Comparison of ENCODE assay signal across 8 cellular contexts in the genomic region with DNA sequence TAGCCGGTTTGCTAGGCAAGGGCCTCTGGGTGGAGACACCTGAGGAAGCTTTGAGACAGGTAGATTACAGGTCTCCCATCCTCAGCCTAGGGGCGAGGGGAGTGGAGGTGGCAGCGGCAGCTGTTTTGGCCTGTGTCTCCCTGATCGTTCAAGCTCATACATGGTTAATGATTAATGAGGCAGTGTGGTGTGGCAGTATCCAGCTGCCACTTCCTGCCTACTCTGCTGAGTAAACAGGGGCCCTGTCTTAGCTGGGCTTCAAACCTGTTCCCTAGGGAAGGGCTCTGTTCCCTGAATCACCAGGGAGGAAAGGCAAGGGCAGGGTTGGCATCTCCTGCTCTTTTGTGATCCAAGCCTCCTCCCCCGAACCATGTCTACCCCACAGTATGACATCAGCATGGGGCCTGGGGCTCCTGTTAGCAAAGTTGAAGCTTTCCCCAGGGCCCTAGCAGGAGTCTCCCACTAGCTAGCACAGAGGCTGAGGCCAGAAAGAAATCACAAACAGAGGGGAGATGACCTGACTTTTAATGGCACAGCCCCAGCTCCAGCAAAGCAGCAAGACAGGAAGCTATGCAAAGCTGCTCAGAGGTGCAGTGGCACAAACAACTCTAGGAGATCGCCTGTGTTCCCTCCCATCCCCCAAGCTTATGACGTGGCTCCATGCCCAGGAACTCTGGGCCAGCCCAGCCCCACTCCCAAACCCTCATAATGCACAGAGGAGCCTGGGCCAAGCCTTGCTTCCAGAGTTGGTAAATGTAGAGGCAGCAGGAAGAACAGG. TPM values are rescaled to one million over a fixed set of nuclear protein-coding genes. Genes with fewer than 3 reads are reported as not detected.
DNase-seq lines count a peak whose midpoint lies in the region; ATAC-seq and TF ChIP-seq lines count a peak whose summit lies in the region.

No MANE protein-coding gene starts in this region.

- no peak for TF ChIP-seq CTCF in epithelial cell of proximal tubule (conservative IDR thresholded peaks at IDR 0.05; ENCODE audit: low read depth, low read length)

- H3K9me3 ChIP-seq in mucosa of rectum (ENCODE audit: control insufficient read depth in 2 of 2, low read length in 2 of 2): no peaks in the 10 kb centered on the region

- no peaks in the 10 kb centered on the region for H3K27me3 ChIP-seq in mucosa of rectum (ENCODE audit: control insufficient read depth in 2 of 2, insufficient read depth in 2 of 2, low read length in 2 of 2)

- DNase-seq in activated T-cell treated with anti-CD3 and anti-CD28 coated beads, Interleukin-2, amount 50 U/mL, for 1 hour: peak; percentile 63
- DNase-seq in activated T-cell treated with anti-CD3 and anti-CD28 coated beads for 4 hours (no peak), NCI-H2171 (lab: John Stamatoyannopoulos, UW) (peak; percentile 91), epithelial cell of proximal tubule (ENCODE audit: low read depth) (peak; percentile 83), ureter (ENCODE audit: low spot score) (peak; percentile 90)
- DNase-seq in activated CD4-positive, alpha-beta T cell treated with anti-CD3 and anti-CD28 coated beads, Interleukin-2, amount 50 U/mL, for 1 hour: peak; percentile 56

- peaks cover 17 to 32% of the 10 kb centered on the region in 2 donors for H3K36me3 ChIP-seq in mucosa of rectum (ENCODE audit: control insufficient read depth in 2 of 2, insufficient read depth in 2 of 2, low read length in 2 of 2)

- peak; percentile 43 for ATAC-seq in HG02840 (IDR thresholded peaks at IDR 0.05; ENCODE audit: low FRiP score, unreplicated experiment)

- H3K9ac ChIP-seq in mucosa of rectum (ENCODE audit: low read depth in 1 of 2, low read length in 2 of 2): peak overlapping the region; percentile 78 to 79

- H3K4me3 ChIP-seq in epithelial cell of proximal tubule (ENCODE audit: low read depth, low read length) (peak overlapping the region; percentile 32), mucosa of rectum (ENCODE audit: low read length in 2 of 2) (peak overlapping the region; percentile 52 to 64)

- peak overlapping the region; percentile 98 for H3K27ac ChIP-seq in mucosa of rectum (ENCODE audit: low read depth in 2 of 2, low read length in 2 of 2)

- H3K4me1 ChIP-seq in mucosa of rectum (ENCODE audit: control insufficient read depth in 2 of 2, insufficient read depth in 2 of 2, low read length in 2 of 2): peaks cover 76 to 81% of the 10 kb centered on the region in 2 donors

RNA-seq across cellular contexts. Expression of a gene that starts 3.7 kb away (rescaled TPM):
- total RNA-seq in epithelial cell of proximal tubule (0.52 TPM in 1 of 2 replicates, not detected in the other), ureter (not detected)

RNA-seq across cellular contexts. Expression of a gene that starts 4.1 kb away (rescaled TPM):
- total RNA-seq in epithelial cell of proximal tubule (10.1 and 17.5 TPM in 2 replicates), ureter (32.9 TPM)

RNA-seq across cellular contexts. Expression of a gene that starts 4.1 kb away (rescaled TPM):
- total RNA-seq in epithelial cell of proximal tubule (10.4 and 11.0 TPM in 2 replicates), ureter (9.9 TPM)

RNA-seq across cellular contexts. Expression of a gene that starts 4.3 kb away (rescaled TPM):
- 191 and 196 TPM in 2 replicates for total RNA-seq in epithelial cell of proximal tubule
- total RNA-seq in ureter: 85.1 TPM

RNA-seq across cellular contexts. Expression of a gene that starts 19.8 kb away (rescaled TPM):
- total RNA-seq in epithelial cell of proximal tubule: 20.3 and 50.3 TPM in 2 replicates
- total RNA-seq in ureter: 73.1 TPM
